In genomic region chr3:5304789-5305680, GRCh38 we compare ENCODE assay signal across 9 cellular contexts.
A peak's percentile ranks its signal among the peaks of the same experiment; 100 is the strongest.
DNase-seq lines count a peak whose midpoint lies in the region; ATAC-seq, FAIRE-seq and TF ChIP-seq lines count a peak whose summit lies in the region.
"Had no signal": no experiment of that assay in that cellular context is flagged by ENCODE, and none has a peak within 500 bp of the region (broad histone marks: within the 10 kb centered on the region; RNA-seq: fewer than 3 reads in every experiment).

No MANE protein-coding gene starts in this region.

- peaks cover 17% of the 10 kb centered on the region for H3K4me1 ChIP-seq in A549

- no peak overlapping the region for H3K27ac Mint-ChIP-seq in nephron progenitor cell
- H3K27ac Mint-ChIP-seq in activated T-helper 2 cell treated with anti-CD3 and anti-CD28 coated beads, Interferon-gamma antibody, Interleukin-2, Interleukin-4, amounts not matched to agents 10 μg/mL and 5 μg/mL and 100 μg/mL, durations not matched to agents 14 hours and 24 hours and 36 hours: no peak overlapping the region

- H3K4me3 ChIP-seq in A549: no peak overlapping the region
- no peak overlapping the region for H3K4me3 ChIP-seq in WERI-Rb-1 (ENCODE audit: low read depth, low read length)

- DNase-seq in A549 (ENCODE audit: low read depth in 1 of 2, low spot score in 1 of 2): peak; percentile 41 to 65
- peak; percentile 22 for DNase-seq in GM12892 (ENCODE audit: insufficient read length)
- DNase-seq in NCI-H187 treated with DMSO at 0.1 percent for 48 hours (lab: John Stamatoyannopoulos, UW): peak; percentile 9
- peak; percentile 58 for DNase-seq in WERI-Rb-1
- peak; percentile 3 for DNase-seq in fibroblast of gingiva (ENCODE audit: low read depth)
- peak; percentile 64 for DNase-seq in nephron progenitor cell
- DNase-seq in activated T-helper 2 cell treated with anti-CD3 and anti-CD28 coated beads, Interferon-gamma antibody, Interleukin-2, Interleukin-4, amounts not matched to agents 10 μg/mL and 5 μg/mL and 100 μg/mL, durations not matched to agents 14 hours and 24 hours and 36 hours (ENCODE audit: low spot score): no peak

- CTCF ChIA-PET in A549 (lab: Yijun Ruan, JAX): interaction anchor here (1.0 to 1.2 kb wide), 2 partner anchors 8 to 12 kb away, joined by 3 read pairs; no protein-coding TSS in a partner anchor

- peaks cover 3% of the 10 kb centered on the region for H3K27me3 Mint-ChIP-seq in nephron progenitor cell (ENCODE audit: low read depth, poor library complexity)
- peaks cover 4% of the 10 kb centered on the region for H3K27me3 Mint-ChIP-seq in activated T-helper 2 cell treated with anti-CD3 and anti-CD28 coated beads, Interferon-gamma antibody, Interleukin-2, Interleukin-4, amounts not matched to agents 10 μg/mL and 5 μg/mL and 100 μg/mL, durations not matched to agents 14 hours and 24 hours and 36 hours (ENCODE audit: low read depth)

- FAIRE-seq in A549 (lab: Jason Lieb, UNC) (no peak), GM12892 (lab: Jason Lieb, UNC) (peak; percentile 14)
- FAIRE-seq: frontal cortex had no signal

- no peak overlapping the region for H3K4me3 Mint-ChIP-seq in nephron progenitor cell
- no peak overlapping the region for H3K4me3 Mint-ChIP-seq in activated T-helper 2 cell treated with anti-CD3 and anti-CD28 coated beads, Interferon-gamma antibody, Interleukin-2, Interleukin-4, amounts not matched to agents 10 μg/mL and 5 μg/mL and 100 μg/mL, durations not matched to agents 14 hours and 24 hours and 36 hours (ENCODE audit: low read depth)

- H3K9me3 ChIP-seq in A549 (no peaks in the 10 kb centered on the region), WERI-Rb-1 (ENCODE audit: severe bottlenecking) (no peaks in the 10 kb centered on the region)

- TF ChIP-seq EP300 in A549 (IDR thresholded peaks at IDR 0.05): no peak

- 0 out of 3 replicates have a peak overlapping the region, but pooled peaks have one; percentile 27 for H3K4me2 ChIP-seq in A549

- ATAC-seq in A549 (peak; percentile 94 to 95), HG02642 (IDR thresholded peaks at IDR 0.05; ENCODE audit: poor library complexity, unreplicated experiment) (peak; percentile 87)

- peak; percentile 88 for TF ChIP-seq CTCF in A549 (IDR thresholded peaks at IDR 0.05)
- TF ChIP-seq CTCF in WERI-Rb-1 (IDR thresholded peaks at IDR 0.05; ENCODE audit: low read depth, low read length): peak; percentile 73
- peak; percentile 77 for TF ChIP-seq CTCF in nephron progenitor cell (IDR thresholded peaks at IDR 0.05)

- intact Hi-C loops in activated T-helper 2 cell treated with anti-CD3 and anti-CD28 coated beads, Interferon-gamma antibody, Interleukin-2, Interleukin-4, amounts not matched to agents 10 μg/mL and 5 μg/mL and 100 μg/mL, durations not matched to agents 14 hours and 24 hours and 36 hours (cut with micrococcal nuclease): loop anchor here (5.0 to 10.0 kb wide), 2 partner anchors 120 to 1492 kb away; no protein-coding TSS in a partner anchor

- POLR2A ChIA-PET in A549 (lab: Yijun Ruan, JAX): no interaction called here

- peak; percentile 93 to 96 for TF ChIP-seq RAD21 in A549 (conservative IDR thresholded peaks at IDR 0.05 in 1 of 2, IDR thresholded peaks at IDR 0.05 in 1 of 2)

- no peaks in the 10 kb centered on the region for H3K36me3 Mint-ChIP-seq in nephron progenitor cell (ENCODE audit: low read depth)
- H3K36me3 Mint-ChIP-seq in activated T-helper 2 cell treated with anti-CD3 and anti-CD28 coated beads, Interferon-gamma antibody, Interleukin-2, Interleukin-4, amounts not matched to agents 10 μg/mL and 5 μg/mL and 100 μg/mL, durations not matched to agents 14 hours and 24 hours and 36 hours (ENCODE audit: low read depth): no peaks in the 10 kb centered on the region

- no peak overlapping the region; a peak in 1 of 6 replicates for H3K27ac ChIP-seq in A549
- no peak overlapping the region for H3K27ac ChIP-seq in WERI-Rb-1

- WGBS in A549 (ENCODE audit: missing lambda C conversion rate): 16% methylated on average over 13 of the region's 13 CpGs

- H3K36me3 ChIP-seq in WERI-Rb-1: no peaks in the 10 kb centered on the region

- H3K4me1 Mint-ChIP-seq in nephron progenitor cell: peaks cover 15% of the 10 kb centered on the region
- no peaks in the 10 kb centered on the region for H3K4me1 Mint-ChIP-seq in activated T-helper 2 cell treated with anti-CD3 and anti-CD28 coated beads, Interferon-gamma antibody, Interleukin-2, Interleukin-4, amounts not matched to agents 10 μg/mL and 5 μg/mL and 100 μg/mL, durations not matched to agents 14 hours and 24 hours and 36 hours (ENCODE audit: low read depth)

- no peaks in the 10 kb centered on the region for H3K9me3 Mint-ChIP-seq in nephron progenitor cell
- H3K9me3 Mint-ChIP-seq in activated T-helper 2 cell treated with anti-CD3 and anti-CD28 coated beads, Interferon-gamma antibody, Interleukin-2, Interleukin-4, amounts not matched to agents 10 μg/mL and 5 μg/mL and 100 μg/mL, durations not matched to agents 14 hours and 24 hours and 36 hours: no peaks in the 10 kb centered on the region

- no peak for TF ChIP-seq POLR2A in A549 (IDR thresholded peaks at IDR 0.05; ENCODE audit: low read length)
- no peak for TF ChIP-seq POLR2A in GM12892 (IDR thresholded peaks at IDR 0.05; ENCODE audit: low read depth, low read length)

- H3K27me3 ChIP-seq in WERI-Rb-1 (ENCODE audit: insufficient read depth, low read depth, severe bottlenecking): no peaks in the 10 kb centered on the region

TF ChIP-seq in A549, 52 proteins besides CTCF, POLR2A, EP300 and RAD21:
- TF ChIP-seq SMC3 (IDR thresholded peaks at IDR 0.05) (peak; percentile 87), REST (IDR thresholded peaks at IDR 0.05) (no peak), MAZ (IDR thresholded peaks at IDR 0.05; ENCODE audit: borderline replicate concordance, low read depth, low read length) (no peak), SREBF2 (IDR thresholded peaks at IDR 0.05) (no peak), HDAC2 (IDR thresholded peaks at IDR 0.05) (no peak)
